In genomic region chr16:9081183-9081582, GRCh38 we compare ENCODE assay signal across 20 cellular contexts. TPM values are rescaled to one million over a fixed set of nuclear protein-coding genes. Genes with fewer than 3 reads are reported as not detected.
DNase-seq lines count a peak whose midpoint lies in the region; ATAC-seq and TF ChIP-seq lines count a peak whose summit lies in the region.
"Had no signal": no experiment of that assay in that cellular context is flagged by ENCODE, and none has a peak within 500 bp of the region (broad histone marks: within the 10 kb centered on the region; RNA-seq: fewer than 3 reads in every experiment).

No MANE protein-coding gene starts in this region.

- no peak for TF ChIP-seq CTCF in CD8-positive, alpha-beta T cell (IDR thresholded peaks at IDR 0.05)
- TF ChIP-seq CTCF in right lobe of liver (IDR thresholded peaks at IDR 0.05) (no peak), type B pancreatic cell (conservative IDR thresholded peaks at IDR 0.05) (no peak)

- intact Hi-C loops in CD8-positive, alpha-beta T cell (cut with DNase I, micrococcal nuclease), result no loop called here
- intact Hi-C loops in right lobe of liver (cut with DNase I), result no loop called here

- no peak overlapping the region for H3K4me2 ChIP-seq in BLaER1
- H3K4me2 ChIP-seq: hepatocyte, smooth muscle cell had no signal

- H3K27me3 ChIP-seq in BLaER1 (no peaks in the 10 kb centered on the region), right lobe of liver (no peaks in the 10 kb centered on the region)
- no peaks in the 10 kb centered on the region for H3K27me3 ChIP-seq in CD8-positive, alpha-beta T cell (ENCODE audit: insufficient read depth, low read length)
- H3K27me3 ChIP-seq: hepatocyte had no signal

- H3K36me3 ChIP-seq in BLaER1, result no peaks in the 10 kb centered on the region
- H3K36me3 ChIP-seq in CD8-positive, alpha-beta T cell (ENCODE audit: insufficient read depth, low read length), result no peaks in the 10 kb centered on the region
- peaks cover 4% of the 10 kb centered on the region; the same call in 1 of the 2 replicates for H3K36me3 ChIP-seq in SK-N-MC (ENCODE audit: insufficient read depth, low read length)
- H3K36me3 ChIP-seq in right lobe of liver, result no peaks in the 10 kb centered on the region
- H3K36me3 ChIP-seq: prostate gland had no signal

- H3K4me1 Mint-ChIP-seq in CD8-positive, alpha-beta T cell (ENCODE audit: low read depth), result peaks cover 9% of the 10 kb centered on the region
- no peaks in the 10 kb centered on the region for H3K4me1 Mint-ChIP-seq in type B pancreatic cell (ENCODE audit: unreplicated experiment)

- no peak overlapping the region for H3K4me3 Mint-ChIP-seq in CD8-positive, alpha-beta T cell
- no peak overlapping the region for H3K4me3 Mint-ChIP-seq in type B pancreatic cell
- H3K4me3 Mint-ChIP-seq: T-helper 17 cell had no signal

- H3K9ac ChIP-seq in BLaER1, result no peak overlapping the region
- H3K9ac ChIP-seq in SK-N-MC (ENCODE audit: insufficient read length), result peak overlapping the region; percentile 49

- no peaks in the 10 kb centered on the region for H3K27me3 Mint-ChIP-seq in CD8-positive, alpha-beta T cell (ENCODE audit: low read depth)
- H3K27me3 Mint-ChIP-seq in type B pancreatic cell, result no peaks in the 10 kb centered on the region
- H3K27me3 Mint-ChIP-seq: naive thymus-derived CD8-positive, alpha-beta T cell; T-helper 17 cell had no signal

- DNase-seq in CD8-positive, alpha-beta T cell, result no peak
- DNase-seq in SK-N-MC (ENCODE audit: low read depth, low spot score), result no peak
- DNase-seq in right lobe of liver, result no peak
- DNase-seq in H4 (ENCODE audit: low spot score), result no peak
- no peak for DNase-seq in type B pancreatic cell (ENCODE audit: extremely low spot score, unreplicated experiment)
- no peak for DNase-seq in SHP77 (lab: John Stamatoyannopoulos, UW)
- DNase-seq: DMS153; islet precursor cell; naive thymus-derived CD8-positive, alpha-beta T cell; NCI-H1930; NCI-H446; NK-92 treated with Interleukin-12 subunit alpha and Interleukin-12 subunit beta, amount 100 ng/mL, for 24 hours; SIG-M5; T-helper 17 cell had no signal

- H3K9me3 ChIP-seq in BLaER1 (peaks cover 34% of the 10 kb centered on the region), SK-N-MC (ENCODE audit: low read depth, low read length) (no peaks in the 10 kb centered on the region), right lobe of liver (no peaks in the 10 kb centered on the region)
- H3K9me3 ChIP-seq in CD8-positive, alpha-beta T cell (ENCODE audit: low read length), result no peaks in the 10 kb centered on the region
- H3K9me3 ChIP-seq: prostate gland had no signal

- TF ChIP-seq POLR2A in right lobe of liver (IDR thresholded peaks at IDR 0.05), result no peak

- H3K9me3 Mint-ChIP-seq in CD8-positive, alpha-beta T cell, result peaks cover 4% of the 10 kb centered on the region
- H3K9me3 Mint-ChIP-seq in type B pancreatic cell, result peaks cover 8% of the 10 kb centered on the region

- peaks cover 26% of the 10 kb centered on the region for H3K4me1 ChIP-seq in BLaER1
- no peaks in the 10 kb centered on the region for H3K4me1 ChIP-seq in CD8-positive, alpha-beta T cell (ENCODE audit: insufficient read depth, low read length)
- no peaks in the 10 kb centered on the region for H3K4me1 ChIP-seq in right lobe of liver
- H3K4me1 ChIP-seq: prostate gland had no signal

- H3K27ac ChIP-seq in BLaER1 (peak overlapping the region; percentile 52; the same call in 1 of the 2 replicates), SK-N-MC (peak overlapping the region; percentile 84), right lobe of liver (peak overlapping the region in 1 of 3 donors; percentile 6)
- H3K27ac ChIP-seq in CD8-positive, alpha-beta T cell (ENCODE audit: low read depth, low read length), result no peak overlapping the region
- H3K27ac ChIP-seq: coronary artery, hepatocyte, prostate gland had no signal

- H3K4me3 ChIP-seq in BLaER1, result no peak overlapping the region
- no peak overlapping the region for H3K4me3 ChIP-seq in CD8-positive, alpha-beta T cell (ENCODE audit: low read depth, low read length)
- no peak overlapping the region for H3K4me3 ChIP-seq in SK-N-MC
- H3K4me3 ChIP-seq in right lobe of liver, result no peak overlapping the region
- H3K4me3 ChIP-seq: coronary artery, hepatocyte, prostate gland, smooth muscle cell had no signal

- ATAC-seq in CD8-positive, alpha-beta T cell, result no peak
- peak; percentile 17 to 50 (median 44) for ATAC-seq in right lobe of liver
- ATAC-seq in HG02840 (IDR thresholded peaks at IDR 0.05; ENCODE audit: low FRiP score, unreplicated experiment), result no peak
- ATAC-seq: naive thymus-derived CD8-positive, alpha-beta T cell; T-helper 17 cell had no signal

- CTCF ChIA-PET in CD8-positive, alpha-beta T cell (lab: Charles Lee), result no interaction called here

- H4K20me1 ChIP-seq in BLaER1, result no peaks in the 10 kb centered on the region

- no CpG with 5 or more reads among the region's 1 CpG for WGBS in right lobe of liver (ENCODE audit: insufficient coverage, low coverage, low lambda C conversion rate, missing lambda C conversion rate)

- POLR2A ChIA-PET in CD8-positive, alpha-beta T cell (lab: Charles Lee), result interaction anchor here (1.4 kb wide), 1 partner anchor 10 kb away, joined by 5 read pairs; no protein-coding TSS in a partner anchor

- no peaks in the 10 kb centered on the region for H3K36me3 Mint-ChIP-seq in CD8-positive, alpha-beta T cell
- H3K36me3 Mint-ChIP-seq in type B pancreatic cell, result no peaks in the 10 kb centered on the region

- H3K27ac Mint-ChIP-seq in CD8-positive, alpha-beta T cell, result peak overlapping the region; percentile 64
- no peak overlapping the region for H3K27ac Mint-ChIP-seq in type B pancreatic cell
- H3K27ac Mint-ChIP-seq: T-helper 17 cell had no signal

RNA-seq across cellular contexts. Expression of gene HAPSTR1, which starts 10.3 kb away (rescaled TPM):
- total RNA-seq in CD8-positive, alpha-beta T cell, result 100 to 1,000 TPM; 189 to 191 TPM
- total RNA-seq in right lobe of liver (10 to 100 TPM; 23.6 to 34.8 (median 28.3) TPM), type B pancreatic cell (ENCODE audit: low replicate concordance) (58.4 and 66.2 TPM in 2 replicates)
- total RNA-seq in H4 (2014; rRNA removed; shearing (Covaris generic)), result 37.0 and 45.7 TPM in 2 replicates

Comparison
In these comparisons a context has a peak if more than half of its experiments do, and no peak if none do; other contexts are left out.
1. ATAC-seq: peak in right lobe of liver (4 of 4); none in CD8-positive, alpha-beta T cell (single experiment) and HG02840 (single experiment).